Comparison of ENCODE assay signal across 8 cellular contexts in genomic region chr16:60331168-60331567, GRCh38.
"Had no signal": no experiment of that assay in that cellular context is flagged by ENCODE, and none has a peak within 500 bp of the region (broad histone marks: within the 10 kb centered on the region; RNA-seq: fewer than 3 reads in every experiment).

No MANE protein-coding gene starts in this region.

- FAIRE-seq: G401.6, GM12878, GM12891, GM12892, GM18507, GM19239 had no signal

- ATAC-seq: GM12878 had no signal

- DNase-seq: GDM1, GF-D8 had no signal

- H3K4me3 ChIP-seq: GM12878 had no signal
